In genomic region chr6:166024252-166024651, GRCh38 we compare ENCODE assay signal across 19 cellular contexts.
"Had no signal": no experiment of that assay in that cellular context is flagged by ENCODE, and none has a peak within 500 bp of the region (broad histone marks: within the 10 kb centered on the region; RNA-seq: fewer than 3 reads in every experiment).

No MANE protein-coding gene starts in this region.

- H3K4me2 ChIP-seq: smooth muscle cell had no signal

- H3K4me3 Mint-ChIP-seq: activated CD4-positive, alpha-beta T cell treated with anti-CD3 and anti-CD28 coated beads, Interleukin-2, amount 10 ng/mL, durations not matched to agents 7 days and 5 days; activated naive CD8-positive, alpha-beta T cell; activated T-cell treated with anti-CD3 and anti-CD28 coated beads, Interleukin-2, amount 50 U/mL, for 72 hours; naive thymus-derived CD8-positive, alpha-beta T cell had no signal

- H3K36me3 Mint-ChIP-seq: activated naive CD8-positive, alpha-beta T cell had no signal

- H3K27ac Mint-ChIP-seq: activated CD4-positive, alpha-beta T cell treated with anti-CD3 and anti-CD28 coated beads, Interleukin-2, amount 10 ng/mL, durations not matched to agents 7 days and 5 days; activated naive CD8-positive, alpha-beta T cell; activated T-cell treated with anti-CD3 and anti-CD28 coated beads, Interleukin-2, amount 50 U/mL, for 72 hours; naive thymus-derived CD8-positive, alpha-beta T cell had no signal

- DNase-seq: activated CD4-positive, alpha-beta T cell treated with anti-CD3 and anti-CD28 coated beads, Interleukin-2, amount 10 ng/mL, durations not matched to agents 7 days and 5 days; activated CD4-positive, CD25-positive, alpha-beta regulatory T cell; activated CD8-positive, alpha-beta memory T cell treated with anti-CD3 and anti-CD28 coated beads for 24 hours; activated gamma-delta T cell; activated T-cell treated with anti-CD3 and anti-CD28 coated beads, Interleukin-2, amount 50 U/mL, for 72 hours; dermis blood vessel endothelial cell; effector memory CD4-positive, alpha-beta T cell; foreskin fibroblast; left ventricle myocardium superior; mesendoderm; naive thymus-derived CD8-positive, alpha-beta T cell; nucleus accumbens; psoas muscle; right cardiac atrium; stimulated activated CD4-positive, alpha-beta T cell treated with anti-CD3 and anti-CD28 coated beads, Interleukin-4, amount 100 ng/mL, for 1 hour; T1000 had no signal

- H3K4me1 Mint-ChIP-seq: activated CD4-positive, alpha-beta T cell treated with anti-CD3 and anti-CD28 coated beads, Interleukin-2, amount 10 ng/mL, durations not matched to agents 7 days and 5 days; naive thymus-derived CD8-positive, alpha-beta T cell had no signal

- H3K4me3 ChIP-seq: cardiac muscle cell, psoas muscle, smooth muscle cell had no signal

- H3K27ac ChIP-seq: cardiac muscle cell, psoas muscle had no signal

- H3K4me1 ChIP-seq: psoas muscle had no signal

- H3K27me3 Mint-ChIP-seq: activated CD4-positive, alpha-beta T cell treated with anti-CD3 and anti-CD28 coated beads, Interleukin-2, amount 10 ng/mL, durations not matched to agents 7 days and 5 days had no signal

- H3K9me3 Mint-ChIP-seq: activated CD4-positive, alpha-beta T cell treated with anti-CD3 and anti-CD28 coated beads, Interleukin-2, amount 10 ng/mL, durations not matched to agents 7 days and 5 days; activated T-cell treated with anti-CD3 and anti-CD28 coated beads, Interleukin-2, amount 50 U/mL, for 72 hours had no signal

- H3K36me3 ChIP-seq: cardiac muscle cell had no signal

- H3K27me3 ChIP-seq: cardiac muscle cell had no signal

- ATAC-seq: left ventricle myocardium superior, psoas muscle, right cardiac atrium had no signal
